ENCODE assay signal across 26 cellular contexts in the genomic region with DNA sequence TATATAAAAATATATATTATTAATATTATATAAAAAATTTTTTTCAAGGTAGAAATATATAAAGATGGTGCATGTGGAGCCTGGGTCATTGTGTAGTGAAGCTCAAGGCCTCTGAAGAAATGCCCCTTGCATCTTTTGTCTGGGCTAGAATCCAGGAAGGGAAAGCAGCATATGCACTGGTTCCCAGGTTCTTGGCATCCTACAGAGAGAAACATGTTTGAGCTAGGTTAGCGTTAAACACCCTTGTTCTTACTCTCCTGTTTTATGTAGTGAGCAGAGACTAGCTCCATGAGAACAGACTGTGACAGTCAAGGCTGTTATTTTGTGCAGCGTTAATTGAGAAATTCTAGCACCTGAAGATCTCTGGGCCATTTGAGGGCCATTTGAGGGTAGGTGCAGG.
"Had no signal": no experiment of that assay in that cellular context is flagged by ENCODE, and none has a peak within 500 bp of the region (broad histone marks: within the 10 kb centered on the region; RNA-seq: fewer than 3 reads in every experiment).

No MANE protein-coding gene starts in this region.

- H3K9me3 Mint-ChIP-seq: activated CD4-positive, alpha-beta T cell treated with anti-CD3 and anti-CD28 coated beads, Interleukin-2, amount 10 ng/mL, durations not matched to agents 24 days and 14 days had no signal

- H3K9me3 ChIP-seq: esophagus muscularis mucosa, gastroesophageal sphincter had no signal

- H3K4me1 ChIP-seq: esophagus muscularis mucosa, foreskin keratinocyte, gastroesophageal sphincter, heart right ventricle had no signal

- H3K4me3 Mint-ChIP-seq: activated CD4-positive, alpha-beta memory T cell treated with anti-CD3 and anti-CD28 coated beads for 36 hours; activated CD4-positive, alpha-beta T cell treated with anti-CD3 and anti-CD28 coated beads for 36 hours; activated CD4-positive, alpha-beta T cell treated with anti-CD3 and anti-CD28 coated beads, Interleukin-2, amount 10 ng/mL, durations not matched to agents 24 days and 14 days; activated naive CD8-positive, alpha-beta T cell; activated T-cell treated with anti-CD3 and anti-CD28 coated beads, Interleukin-2, amount 50 U/mL, for 4 hours; activated T-helper 17 cell treated with anti-CD3 and anti-CD28 coated beads, Interleukin-2, amount 50 U/mL, for 72 hours; effector memory CD8-positive, alpha-beta T cell had no signal

- H3K36me3 ChIP-seq: esophagus muscularis mucosa, gastroesophageal sphincter, heart right ventricle had no signal

- ATAC-seq: activated CD4-positive, alpha-beta T cell treated with anti-CD3 and anti-CD28 coated beads for 36 hours; activated T-cell treated with anti-CD3 and anti-CD28 coated beads, Interleukin-2, amount 50 U/mL, for 4 hours; activated T-helper 17 cell treated with anti-CD3 and anti-CD28 coated beads, Interleukin-2, amount 50 U/mL, for 72 hours; effector memory CD8-positive, alpha-beta T cell; foreskin keratinocyte; gastroesophageal sphincter; heart right ventricle had no signal

- H3K4me3 ChIP-seq: coronary artery, esophagus muscularis mucosa, gastroesophageal sphincter, heart right ventricle had no signal

- H3K27me3 ChIP-seq: esophagus muscularis mucosa, foreskin keratinocyte, gastroesophageal sphincter, heart right ventricle had no signal

- DNase-seq: activated CD4-positive, alpha-beta memory T cell treated with anti-CD3 and anti-CD28 coated beads for 36 hours; activated CD4-positive, alpha-beta T cell treated with anti-CD3 and anti-CD28 coated beads for 36 hours; activated CD4-positive, alpha-beta T cell treated with anti-CD3 and anti-CD28 coated beads, Interleukin-2, amount 10 ng/mL, durations not matched to agents 24 days and 14 days; activated CD4-positive, CD25-positive, alpha-beta regulatory T cell; activated CD4-positive, CD25-positive, alpha-beta regulatory T cell treated with anti-CD3 and anti-CD28 coated beads, Interleukin-2, amount 50 U/mL, for 72 hours; activated effector memory CD4-positive, alpha-beta T cell treated with Interleukin-2 at 50 U/mL for 16 hours; activated gamma-delta T cell treated with Interleukin-2 at 50 U/mL for 16 hours; activated naive CD4-positive, alpha-beta T cell treated with anti-CD3 and anti-CD28 coated beads, Interleukin-2, amount 50 U/mL, for 16 hours; activated naive CD4-positive, alpha-beta T cell treated with Interleukin-2 at 50 U/mL for 16 hours; activated T-cell treated with anti-CD3 and anti-CD28 coated beads, Interleukin-2, amount 50 U/mL, for 4 hours; amniotic stem cell; anterior cingulate cortex; caudate nucleus; cerebellar nuclear complex; dermis blood vessel endothelial cell; effector CD4-positive, alpha-beta T cell; effector memory CD8-positive, alpha-beta T cell; erythroblast; foreskin keratinocyte; heart right ventricle; T-helper 2 cell had no signal

- H3K36me3 Mint-ChIP-seq: activated CD4-positive, alpha-beta memory T cell treated with anti-CD3 and anti-CD28 coated beads for 36 hours; activated naive CD8-positive, alpha-beta T cell had no signal

- H3K27ac ChIP-seq: coronary artery, esophagus muscularis mucosa, foreskin keratinocyte, gastroesophageal sphincter, heart right ventricle had no signal

- H3K27ac Mint-ChIP-seq: activated CD4-positive, alpha-beta memory T cell treated with anti-CD3 and anti-CD28 coated beads for 36 hours; activated CD4-positive, alpha-beta T cell treated with anti-CD3 and anti-CD28 coated beads for 36 hours; activated CD4-positive, alpha-beta T cell treated with anti-CD3 and anti-CD28 coated beads, Interleukin-2, amount 10 ng/mL, durations not matched to agents 24 days and 14 days; activated naive CD8-positive, alpha-beta T cell; activated T-helper 17 cell treated with anti-CD3 and anti-CD28 coated beads, Interleukin-2, amount 50 U/mL, for 72 hours; effector memory CD8-positive, alpha-beta T cell had no signal

- H3K4me1 Mint-ChIP-seq: activated CD4-positive, alpha-beta T cell treated with anti-CD3 and anti-CD28 coated beads for 36 hours; activated CD4-positive, alpha-beta T cell treated with anti-CD3 and anti-CD28 coated beads, Interleukin-2, amount 10 ng/mL, durations not matched to agents 24 days and 14 days; activated T-helper 17 cell treated with anti-CD3 and anti-CD28 coated beads, Interleukin-2, amount 50 U/mL, for 72 hours had no signal

- H3K27me3 Mint-ChIP-seq: activated CD4-positive, alpha-beta memory T cell treated with anti-CD3 and anti-CD28 coated beads for 36 hours; activated CD4-positive, alpha-beta T cell treated with anti-CD3 and anti-CD28 coated beads for 36 hours; activated CD4-positive, alpha-beta T cell treated with anti-CD3 and anti-CD28 coated beads, Interleukin-2, amount 10 ng/mL, durations not matched to agents 24 days and 14 days; activated naive CD8-positive, alpha-beta T cell; activated T-helper 17 cell treated with anti-CD3 and anti-CD28 coated beads, Interleukin-2, amount 50 U/mL, for 72 hours; effector memory CD8-positive, alpha-beta T cell had no signal
